Comparison of ENCODE assay signal across 1 cellular context in genomic region chr3:15206662-15207576, GRCh38.
A peak's percentile ranks its signal among the peaks of the same experiment; 100 is the strongest.
TF ChIP-seq lines count a peak whose summit lies in the region.

No MANE protein-coding gene starts in this region.

TF ChIP-seq in HepG2, 621 proteins besides CTCF, POLR2A, EP300 and RAD21 (continued from another document and continues in another):
- TF ChIP-seq EED (CRISPR knock-in tag; IDR thresholded peaks at IDR 0.05) (no peak), ZNF253 (CRISPR knock-in tag; IDR thresholded peaks at IDR 0.05; ENCODE audit: borderline replicate concordance) (no peak), ZNF274 (CRISPR knock-in tag; IDR thresholded peaks at IDR 0.05) (peak; percentile 61; the same call in 1 of the 2 replicates), FOXA1 (IDR thresholded peaks at IDR 0.05) (no peak), FOXA1 (CRISPR knock-in tag; IDR thresholded peaks at IDR 0.05) (no peak), MXD4 (CRISPR knock-in tag; IDR thresholded peaks at IDR 0.05) (0 out of 2 replicates have a peak, but pooled peaks have one; percentile 50), HDAC2 (CRISPR knock-in tag; IDR thresholded peaks at IDR 0.05) (peak; percentile 24; the same call in 1 of the 2 replicates), ZNF883 (CRISPR knock-in tag; IDR thresholded peaks at IDR 0.05; ENCODE audit: not compliant biosample characterization) (peak; percentile 0), GATAD2A (CRISPR knock-in tag; IDR thresholded peaks at IDR 0.05) (no peak), SKI (IDR thresholded peaks at IDR 0.05; ENCODE audit: partially characterized antibody) (no peak), NCOA1 (CRISPR knock-in tag; IDR thresholded peaks at IDR 0.05) (peak; percentile 55; the same call in 1 of the 2 replicates), ZNF563 (CRISPR knock-in tag; IDR thresholded peaks at IDR 0.05) (no peak), NCOA2 (CRISPR knock-in tag; IDR thresholded peaks at IDR 0.05) (no peak), ZNF510 (CRISPR knock-in tag; IDR thresholded peaks at IDR 0.05; ENCODE audit: low read depth) (no peak), ZNF124 (CRISPR knock-in tag; IDR thresholded peaks at IDR 0.05) (0 out of 2 replicates have a peak, but pooled peaks have one; percentile 10), ZSCAN29 (CRISPR knock-in tag; conservative IDR thresholded peaks at IDR 0.05) (peak; percentile 7; the same call in 1 of the 2 replicates), THAP9 (CRISPR knock-in tag; IDR thresholded peaks at IDR 0.05; ENCODE audit: borderline replicate concordance) (peak; percentile 60; the same call in 1 of the 2 replicates), ZBTB40 (IDR thresholded peaks at IDR 0.05) (no peak), ZBTB40 (CRISPR knock-in tag; IDR thresholded peaks at IDR 0.05) (peak; percentile 27; the same call in 1 of the 2 replicates), ZNF18 (CRISPR knock-in tag; IDR thresholded peaks at IDR 0.05; ENCODE audit: insufficient replicate concordance) (peak; percentile 21), ZNF781 (CRISPR knock-in tag; IDR thresholded peaks at IDR 0.05; ENCODE audit: borderline replicate concordance, not compliant biosample characterization) (peak; percentile 41)
- TF ChIP-seq, protein P1, sequence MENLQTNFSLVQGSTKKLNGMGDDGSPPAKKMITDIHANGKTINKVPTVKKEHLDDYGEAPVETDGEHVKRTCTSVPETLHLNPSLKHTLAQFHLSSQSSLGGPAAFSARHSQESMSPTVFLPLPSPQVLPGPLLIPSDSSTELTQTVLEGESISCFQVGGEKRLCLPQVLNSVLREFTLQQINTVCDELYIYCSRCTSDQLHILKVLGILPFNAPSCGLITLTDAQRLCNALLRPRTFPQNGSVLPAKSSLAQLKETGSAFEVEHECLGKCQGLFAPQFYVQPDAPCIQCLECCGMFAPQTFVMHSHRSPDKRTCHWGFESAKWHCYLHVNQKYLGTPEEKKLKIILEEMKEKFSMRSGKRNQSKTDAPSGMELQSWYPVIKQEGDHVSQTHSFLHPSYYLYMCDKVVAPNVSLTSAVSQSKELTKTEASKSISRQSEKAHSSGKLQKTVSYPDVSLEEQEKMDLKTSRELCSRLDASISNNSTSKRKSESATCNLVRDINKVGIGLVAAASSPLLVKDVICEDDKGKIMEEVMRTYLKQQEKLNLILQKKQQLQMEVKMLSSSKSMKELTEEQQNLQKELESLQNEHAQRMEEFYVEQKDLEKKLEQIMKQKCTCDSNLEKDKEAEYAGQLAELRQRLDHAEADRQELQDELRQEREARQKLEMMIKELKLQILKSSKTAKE (CRISPR knock-in tag; IDR thresholded peaks at IDR 0.05; ENCODE audit: borderline replicate concordance) = no peak
- TF ChIP-seq, protein P2, sequence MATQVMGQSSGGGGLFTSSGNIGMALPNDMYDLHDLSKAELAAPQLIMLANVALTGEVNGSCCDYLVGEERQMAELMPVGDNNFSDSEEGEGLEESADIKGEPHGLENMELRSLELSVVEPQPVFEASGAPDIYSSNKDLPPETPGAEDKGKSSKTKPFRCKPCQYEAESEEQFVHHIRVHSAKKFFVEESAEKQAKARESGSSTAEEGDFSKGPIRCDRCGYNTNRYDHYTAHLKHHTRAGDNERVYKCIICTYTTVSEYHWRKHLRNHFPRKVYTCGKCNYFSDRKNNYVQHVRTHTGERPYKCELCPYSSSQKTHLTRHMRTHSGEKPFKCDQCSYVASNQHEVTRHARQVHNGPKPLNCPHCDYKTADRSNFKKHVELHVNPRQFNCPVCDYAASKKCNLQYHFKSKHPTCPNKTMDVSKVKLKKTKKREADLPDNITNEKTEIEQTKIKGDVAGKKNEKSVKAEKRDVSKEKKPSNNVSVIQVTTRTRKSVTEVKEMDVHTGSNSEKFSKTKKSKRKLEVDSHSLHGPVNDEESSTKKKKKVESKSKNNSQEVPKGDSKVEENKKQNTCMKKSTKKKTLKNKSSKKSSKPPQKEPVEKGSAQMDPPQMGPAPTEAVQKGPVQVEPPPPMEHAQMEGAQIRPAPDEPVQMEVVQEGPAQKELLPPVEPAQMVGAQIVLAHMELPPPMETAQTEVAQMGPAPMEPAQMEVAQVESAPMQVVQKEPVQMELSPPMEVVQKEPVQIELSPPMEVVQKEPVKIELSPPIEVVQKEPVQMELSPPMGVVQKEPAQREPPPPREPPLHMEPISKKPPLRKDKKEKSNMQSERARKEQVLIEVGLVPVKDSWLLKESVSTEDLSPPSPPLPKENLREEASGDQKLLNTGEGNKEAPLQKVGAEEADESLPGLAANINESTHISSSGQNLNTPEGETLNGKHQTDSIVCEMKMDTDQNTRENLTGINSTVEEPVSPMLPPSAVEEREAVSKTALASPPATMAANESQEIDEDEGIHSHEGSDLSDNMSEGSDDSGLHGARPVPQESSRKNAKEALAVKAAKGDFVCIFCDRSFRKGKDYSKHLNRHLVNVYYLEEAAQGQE (IDR thresholded peaks at IDR 0.05; ENCODE audit: borderline replicate concordance in 1 of 2, low read depth in 1 of 2, low read length in 2 of 2) = 0 out of 4 replicates have a peak, but pooled peaks of 1 of the 2 experiments have one; percentile 4
- TF ChIP-seq, protein P3, sequence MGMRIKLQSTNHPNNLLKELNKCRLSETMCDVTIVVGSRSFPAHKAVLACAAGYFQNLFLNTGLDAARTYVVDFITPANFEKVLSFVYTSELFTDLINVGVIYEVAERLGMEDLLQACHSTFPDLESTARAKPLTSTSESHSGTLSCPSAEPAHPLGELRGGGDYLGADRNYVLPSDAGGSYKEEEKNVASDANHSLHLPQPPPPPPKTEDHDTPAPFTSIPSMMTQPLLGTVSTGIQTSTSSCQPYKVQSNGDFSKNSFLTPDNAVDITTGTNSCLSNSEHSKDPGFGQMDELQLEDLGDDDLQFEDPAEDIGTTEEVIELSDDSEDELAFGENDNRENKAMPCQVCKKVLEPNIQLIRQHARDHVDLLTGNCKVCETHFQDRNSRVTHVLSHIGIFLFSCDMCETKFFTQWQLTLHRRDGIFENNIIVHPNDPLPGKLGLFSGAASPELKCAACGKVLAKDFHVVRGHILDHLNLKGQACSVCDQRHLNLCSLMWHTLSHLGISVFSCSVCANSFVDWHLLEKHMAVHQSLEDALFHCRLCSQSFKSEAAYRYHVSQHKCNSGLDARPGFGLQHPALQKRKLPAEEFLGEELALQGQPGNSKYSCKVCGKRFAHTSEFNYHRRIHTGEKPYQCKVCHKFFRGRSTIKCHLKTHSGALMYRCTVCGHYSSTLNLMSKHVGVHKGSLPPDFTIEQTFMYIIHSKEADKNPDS (CRISPR knock-in tag; IDR thresholded peaks at IDR 0.05) = no peak
- TF ChIP-seq, protein P4, sequence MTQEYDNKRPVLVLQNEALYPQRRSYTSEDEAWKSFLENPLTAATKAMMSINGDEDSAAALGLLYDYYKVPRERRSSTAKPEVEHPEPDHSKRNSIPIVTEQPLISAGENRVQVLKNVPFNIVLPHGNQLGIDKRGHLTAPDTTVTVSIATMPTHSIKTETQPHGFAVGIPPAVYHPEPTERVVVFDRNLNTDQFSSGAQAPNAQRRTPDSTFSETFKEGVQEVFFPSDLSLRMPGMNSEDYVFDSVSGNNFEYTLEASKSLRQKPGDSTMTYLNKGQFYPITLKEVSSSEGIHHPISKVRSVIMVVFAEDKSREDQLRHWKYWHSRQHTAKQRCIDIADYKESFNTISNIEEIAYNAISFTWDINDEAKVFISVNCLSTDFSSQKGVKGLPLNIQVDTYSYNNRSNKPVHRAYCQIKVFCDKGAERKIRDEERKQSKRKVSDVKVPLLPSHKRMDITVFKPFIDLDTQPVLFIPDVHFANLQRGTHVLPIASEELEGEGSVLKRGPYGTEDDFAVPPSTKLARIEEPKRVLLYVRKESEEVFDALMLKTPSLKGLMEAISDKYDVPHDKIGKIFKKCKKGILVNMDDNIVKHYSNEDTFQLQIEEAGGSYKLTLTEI (CRISPR knock-in tag; conservative IDR thresholded peaks at IDR 0.05) = no peak
- TF ChIP-seq, protein P5, sequence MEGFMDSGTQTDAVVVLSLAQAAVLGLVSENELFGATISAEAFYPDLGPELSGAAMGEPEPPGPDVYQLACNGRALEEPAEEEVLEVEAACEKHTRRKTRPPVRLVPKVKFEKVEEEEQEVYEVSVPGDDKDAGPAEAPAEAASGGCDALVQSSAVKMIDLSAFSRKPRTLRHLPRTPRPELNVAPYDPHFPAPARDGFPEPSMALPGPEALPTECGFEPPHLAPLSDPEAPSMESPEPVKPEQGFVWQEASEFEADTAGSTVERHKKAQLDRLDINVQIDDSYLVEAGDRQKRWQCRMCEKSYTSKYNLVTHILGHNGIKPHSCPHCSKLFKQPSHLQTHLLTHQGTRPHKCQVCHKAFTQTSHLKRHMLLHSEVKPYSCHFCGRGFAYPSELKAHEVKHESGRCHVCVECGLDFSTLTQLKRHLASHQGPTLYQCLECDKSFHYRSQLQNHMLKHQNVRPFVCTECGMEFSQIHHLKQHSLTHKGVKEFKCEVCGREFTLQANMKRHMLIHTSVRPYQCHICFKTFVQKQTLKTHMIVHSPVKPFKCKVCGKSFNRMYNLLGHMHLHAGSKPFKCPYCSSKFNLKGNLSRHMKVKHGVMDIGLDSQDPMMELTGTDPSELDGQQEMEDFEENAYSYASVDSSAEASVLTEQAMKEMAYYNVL (CRISPR knock-in tag; IDR thresholded peaks at IDR 0.05; ENCODE audit: borderline replicate concordance) = peak; percentile 83; the same call in 1 of the 2 replicates
